Comparison of ENCODE assay signal across 8 cellular contexts in genomic region chr12:88035271-88035906, GRCh38. TPM values are rescaled to one million over a fixed set of nuclear protein-coding genes. Genes with fewer than 3 reads are reported as not detected.
A peak's percentile ranks its signal among the peaks of the same experiment; 100 is the strongest.
DNase-seq lines count a peak whose midpoint lies in the region; ATAC-seq, FAIRE-seq and TF ChIP-seq lines count a peak whose summit lies in the region.

No MANE protein-coding gene starts in this region.

- H3K4me3 ChIP-seq in adipocyte (ENCODE audit: low read length): peak overlapping the region; percentile 93
- H3K4me3 ChIP-seq in upper lobe of right lung: peak overlapping the region; percentile 80

- DNase-seq in GM12891 (ENCODE audit: insufficient read length, low spot score) (peak; percentile 67), NCI-H1417 treated with DMSO at 0.1 percent for 48 hours (lab: John Stamatoyannopoulos, UW) (peak; percentile 67), SW 1271 (lab: John Stamatoyannopoulos, UW) (peak; percentile 45 to 72), adipocyte (ENCODE audit: low read depth) (peak; percentile 97), left cardiac atrium (peak; percentile 95), posterior vena cava (ENCODE audit: low spot score) (peak; percentile 97), upper lobe of right lung (peak; percentile 95)

- H3K4me1 ChIP-seq in adipocyte (ENCODE audit: control insufficient read depth, insufficient read depth, low read length): peaks cover 19% of the 10 kb centered on the region
- H3K4me1 ChIP-seq in upper lobe of right lung: peaks cover 14% of the 10 kb centered on the region

- intact Hi-C loops in left cardiac atrium (cut with DNase I): no loop called here
- intact Hi-C loops in posterior vena cava (cut with DNase I): no loop called here
- intact Hi-C loops in upper lobe of right lung (cut with DNase I): no loop called here

- ATAC-seq in HG02798 (IDR thresholded peaks at IDR 0.05; ENCODE audit: poor library complexity, unreplicated experiment) (peak; percentile 100), left cardiac atrium (peak; percentile 99 to 100), upper lobe of right lung (peak; percentile 100)

- no peaks in the 10 kb centered on the region for H3K9me3 ChIP-seq in adipocyte (ENCODE audit: control insufficient read depth, low read length)
- H3K9me3 ChIP-seq in upper lobe of right lung: no peaks in the 10 kb centered on the region

- peak; percentile 97 for FAIRE-seq in GM12891 (lab: Jason Lieb, UNC)

- H3K36me3 ChIP-seq in adipocyte (ENCODE audit: control insufficient read depth, insufficient read depth, low read length, severe bottlenecking) (no peaks in the 10 kb centered on the region), upper lobe of right lung (no peaks in the 10 kb centered on the region)

- H3K27me3 ChIP-seq in adipocyte (replicated peaks; ENCODE audit: control insufficient read depth, insufficient read depth, low read length) (no peaks in the 10 kb centered on the region), upper lobe of right lung (no peaks in the 10 kb centered on the region)

- peak; percentile 84 for TF ChIP-seq POLR2A in GM12891 (IDR thresholded peaks at IDR 0.05; ENCODE audit: low read depth, low read length)

- no peak for TF ChIP-seq CTCF in upper lobe of right lung (IDR thresholded peaks at IDR 0.05)

- H3K9ac ChIP-seq in adipocyte (ENCODE audit: low read length): peak overlapping the region; percentile 95

- peak overlapping the region; percentile 80 for H3K27ac ChIP-seq in upper lobe of right lung

TF ChIP-seq in GM12891, 5 proteins besides CTCF, POLR2A, EP300 and RAD21:
- TF ChIP-seq PAX5 (IDR thresholded peaks at IDR 0.05; ENCODE audit: insufficient read depth, low read length, severe bottlenecking) (peak; percentile 8), TAF1 (IDR thresholded peaks at IDR 0.05; ENCODE audit: low read depth, low read length) (peak; percentile 43; the same call in 1 of the 2 replicates), SPI1 (IDR thresholded peaks at IDR 0.05; ENCODE audit: low read depth, low read length) (no peak), POU2F2 (IDR thresholded peaks at IDR 0.05; ENCODE audit: low read depth, low read length) (0 out of 2 replicates have a peak, but pooled peaks have one; percentile 48), POLR2AphosphoS5 (IDR thresholded peaks at IDR 0.05; ENCODE audit: low read depth, low read length) (peak; percentile 76)

RNA-seq across cellular contexts. Expression of gene C12orf50, which starts 6.2 kb away (rescaled TPM):
- not detected for polyA plus RNA-seq in GM12891 (2012; ENCODE audit: low read depth, missing spikeins)
- total RNA-seq in left cardiac atrium (not detected), posterior vena cava (under 1 TPM in 1 of 2 donors, not detected in 1; 0.14 TPM), upper lobe of right lung (not detected)

Comparison
In these comparisons a context has a peak if more than half of its experiments do, and no peak if none do; other contexts are left out.
1. Peak in every context shown above with its lines: DNase-seq, ATAC-seq, H3K4me3 ChIP-seq and H3K27ac ChIP-seq.